Comparison of ENCODE assay signal across 18 cellular contexts in genomic region chr4:88060431-88060830, GRCh38. TPM values are rescaled to one million over a fixed set of nuclear protein-coding genes. Genes with fewer than 3 reads are reported as not detected.
DNase-seq lines count a peak whose midpoint lies in the region; TF ChIP-seq lines count a peak whose summit lies in the region.
"Had no signal": no experiment of that assay in that cellular context is flagged by ENCODE, and none has a peak within 500 bp of the region (broad histone marks: within the 10 kb centered on the region; RNA-seq: fewer than 3 reads in every experiment).

No MANE protein-coding gene starts in this region.

- H2BK120ac ChIP-seq in neuronal stem cell (ENCODE audit: low read depth, low read length): no peak overlapping the region

- DNase-seq in astrocyte of the cerebellum (ENCODE audit: low read depth) (peak; percentile 9), brain microvascular endothelial cell (peak; percentile 24), iris pigment epithelial cell (ENCODE audit: low read depth) (peak; percentile 56), neuronal stem cell (ENCODE audit: low spot score) (no peak), MG63 (no peak), NCI-H187 (lab: John Stamatoyannopoulos, UW) (no peak), NCI-H2171 (lab: John Stamatoyannopoulos, UW) (no peak)
- DNase-seq: ACHN; BE2C; C1 segment of cervical spinal cord; CD4-positive, CD25-positive, alpha-beta regulatory T cell; CD8-positive, alpha-beta memory T cell; COR-L47; DMS79; GDM1; GM23248 had no signal

- H3K18ac ChIP-seq in neuronal stem cell (ENCODE audit: low read length): no peak overlapping the region

- H3K4ac ChIP-seq in neuronal stem cell (ENCODE audit: low read length): no peak overlapping the region

- H3K23ac ChIP-seq in neuronal stem cell (ENCODE audit: low read depth, low read length, poor library complexity): no peak overlapping the region

- H3K36me3 ChIP-seq in brain microvascular endothelial cell (replicated peaks) (peaks cover 16% of the 10 kb centered on the region), neuronal stem cell (replicated peaks in 1 of 2; ENCODE audit: control insufficient read depth in 2 of 2, insufficient read depth in 2 of 2, low read length in 2 of 2) (peaks cover 7 to 97% of the 10 kb centered on the region in 2 donors), MG63 (peaks cover 3% of the 10 kb centered on the region)

- no CpG with 5 or more reads among the region's 2 CpGs for WGBS in neuronal stem cell (ENCODE audit: extremely low coverage in 2 of 2, insufficient read length in 2 of 2, insufficient replicate concordance in 1 of 2), 2 donors

- H3K79me1 ChIP-seq in neuronal stem cell (ENCODE audit: low read depth, low read length): no peaks in the 10 kb centered on the region

- no peaks in the 10 kb centered on the region for H3K9me3 ChIP-seq in neuronal stem cell (replicated peaks in 1 of 2; ENCODE audit: control insufficient read depth in 2 of 2, insufficient read depth in 1 of 2, low read depth in 1 of 2, low read length in 2 of 2)
- no peaks in the 10 kb centered on the region for H3K9me3 ChIP-seq in MG63
- H3K9me3 ChIP-seq: BE2C, HAP-1 had no signal

- TF ChIP-seq CTCF in astrocyte of the cerebellum (IDR thresholded peaks at IDR 0.05; ENCODE audit: low read depth, low read length, missing control alignments) (no peak), brain microvascular endothelial cell (IDR thresholded peaks at IDR 0.05; ENCODE audit: low read depth, low read length, missing control alignments) (no peak)

- H2BK12ac ChIP-seq in neuronal stem cell (ENCODE audit: low read length): no peak overlapping the region

- in situ Hi-C loops in astrocyte of the cerebellum (cut with HindIII; ENCODE audit: low sequenced_read_pairs) (no loop called here), brain microvascular endothelial cell (cut with HindIII; ENCODE audit: low pct_ligation_motif_present, low sequenced_read_pairs) (no loop called here)

- H3K27ac ChIP-seq in brain microvascular endothelial cell: no peak overlapping the region
- no peak overlapping the region for H3K27ac ChIP-seq in neuronal stem cell (replicated peaks; ENCODE audit: low read length)
- H3K27ac ChIP-seq: GM23248, HL-60 had no signal

- H2BK15ac ChIP-seq in neuronal stem cell (ENCODE audit: low read length): no peak overlapping the region

- no peak overlapping the region for H4K8ac ChIP-seq in neuronal stem cell (ENCODE audit: low read depth, low read length)

- H4K91ac ChIP-seq in neuronal stem cell (ENCODE audit: low read depth, low read length, poor library complexity): no peak overlapping the region

- H3K27me3 ChIP-seq in brain microvascular endothelial cell (replicated peaks): no peaks in the 10 kb centered on the region
- no peaks in the 10 kb centered on the region for H3K27me3 ChIP-seq in neuronal stem cell (ENCODE audit: control insufficient read depth in 3 of 3, insufficient read depth in 3 of 3, low read depth in 1 of 3, low read length in 3 of 3)
- H3K27me3 ChIP-seq in MG63: no peaks in the 10 kb centered on the region
- H3K27me3 ChIP-seq: BE2C had no signal

- H2AFZ ChIP-seq in neuronal stem cell (ENCODE audit: low read length): no peak overlapping the region
- H2AFZ ChIP-seq: GM23248 had no signal

- no peak overlapping the region for H3K4me2 ChIP-seq in neuronal stem cell (ENCODE audit: insufficient read depth, low read length, poor library complexity, severe bottlenecking)

- H3K9ac ChIP-seq in neuronal stem cell (ENCODE audit: low read depth, low read length, poor library complexity): no peak overlapping the region
- H3K9ac ChIP-seq: GM23248 had no signal

- H3K4me1 ChIP-seq in neuronal stem cell (ENCODE audit: control insufficient read depth in 2 of 2, insufficient read depth in 1 of 2, low read depth in 1 of 2, low read length in 2 of 2): no peaks in the 10 kb centered on the region
- H3K4me1 ChIP-seq: BE2C, HAP-1 had no signal

- H2BK5ac ChIP-seq in neuronal stem cell (ENCODE audit: low read length): no peak overlapping the region

- no peak overlapping the region for H3K14ac ChIP-seq in neuronal stem cell (ENCODE audit: low read length)

- H3K4me3 ChIP-seq in astrocyte of the cerebellum (ENCODE audit: low read depth, low read length) (no peak overlapping the region), brain microvascular endothelial cell (ENCODE audit: low read depth, low read length) (no peak overlapping the region), neuronal stem cell (ENCODE audit: low read length in 2 of 2) (no peak overlapping the region), MG63 (no peak overlapping the region)
- H3K4me3 ChIP-seq: GM23248, HAP-1 had no signal

- H2AK5ac ChIP-seq in neuronal stem cell (ENCODE audit: low read depth, low read length): no peak overlapping the region

RNA-seq across cellular contexts. Expression of gene PKD2, which starts 53.0 kb away (rescaled TPM):
- 10.3 TPM for polyA plus RNA-seq in neuronal stem cell (2013, experiment 1 of 2)
- 11.0 TPM for polyA plus RNA-seq in neuronal stem cell (2013, experiment 2 of 2)
- total RNA-seq in MG63 (2014; rRNA removed; shearing (Covaris generic); ENCODE audit: low replicate concordance): 9.0 and 14.2 TPM in 2 replicates

Comparison
In these comparisons a context has a peak if more than half of its experiments do, and no peak if none do; other contexts are left out.
1. DNase-seq: peak in astrocyte of the cerebellum (single experiment), brain microvascular endothelial cell (single experiment) and iris pigment epithelial cell (single experiment); none in neuronal stem cell (single experiment), MG63 (single experiment), NCI-H187 (0 of 2) and NCI-H2171 (single experiment).